In genomic region chr6:38279423-38279822, GRCh38 we compare ENCODE assay signal across 16 cellular contexts.
DNase-seq lines count a peak whose midpoint lies in the region; ATAC-seq and TF ChIP-seq lines count a peak whose summit lies in the region.
"Had no signal": no experiment of that assay in that cellular context is flagged by ENCODE, and none has a peak within 500 bp of the region (broad histone marks: within the 10 kb centered on the region; RNA-seq: fewer than 3 reads in every experiment).

No MANE protein-coding gene starts in this region.

- POLR2A ChIA-PET in PC-3 (lab: Charles Lee; ENCODE audit: unreplicated experiment): no interaction called here

- H3K36me3 Mint-ChIP-seq in activated CD4-positive, alpha-beta T cell treated with anti-CD3 and anti-CD28 coated beads, Interleukin-2, amount 10 ng/mL, durations not matched to agents 24 days and 14 days (ENCODE audit: low read depth): peaks cover 2% of the 10 kb centered on the region
- H3K36me3 Mint-ChIP-seq: activated naive CD4-positive, alpha-beta T cell treated with anti-CD3 and anti-CD28 coated beads, Interleukin-2, amount 50 U/mL, for 72 hours had no signal

- H3K4me1 Mint-ChIP-seq in activated CD4-positive, alpha-beta T cell treated with anti-CD3 and anti-CD28 coated beads, Interleukin-2, amount 10 ng/mL, durations not matched to agents 24 days and 14 days: peaks cover 8% of the 10 kb centered on the region

- no peaks in the 10 kb centered on the region for H4K20me1 ChIP-seq in PC-3 (ENCODE audit: low read length)

- H3K27me3 Mint-ChIP-seq in activated CD4-positive, alpha-beta T cell treated with anti-CD3 and anti-CD28 coated beads, Interleukin-2, amount 10 ng/mL, durations not matched to agents 24 days and 14 days: no peaks in the 10 kb centered on the region
- H3K27me3 Mint-ChIP-seq: naive B cell had no signal

- H3K27me3 ChIP-seq in PC-3 (ENCODE audit: low read length): no peaks in the 10 kb centered on the region
- H3K27me3 ChIP-seq: tibial nerve had no signal

- H3K36me3 ChIP-seq in PC-3 (ENCODE audit: low read depth, low read length): no peaks in the 10 kb centered on the region
- H3K36me3 ChIP-seq: tibial nerve had no signal

- peaks cover 4% of the 10 kb centered on the region for H3F3A ChIP-seq in PC-3 (ENCODE audit: low read length, unreplicated experiment)

- no peaks in the 10 kb centered on the region for H3K9me2 ChIP-seq in PC-3 (replicated peaks; ENCODE audit: low read length)

- CTCF ChIA-PET in PC-3 (lab: Charles Lee): no interaction called here

- DNase-seq in PC-3: peak; percentile 22
- DNase-seq in fibroblast of the aortic adventitia (ENCODE audit: low read depth): no peak
- DNase-seq in superior temporal gyrus (ENCODE audit: extremely low spot score): peak; percentile 76
- no peak for DNase-seq in Kasumi-1 (lab: John Stamatoyannopoulos, UW)
- no peak for DNase-seq in NOMO-1 treated with DMSO at 0.1 percent for 48 hours (lab: John Stamatoyannopoulos, UW; ENCODE audit: unreplicated experiment)
- no peak for DNase-seq in activated CD4-positive, alpha-beta T cell treated with anti-CD3 and anti-CD28 coated beads, Interleukin-2, amount 10 ng/mL, durations not matched to agents 24 days and 14 days
- DNase-seq: activated CD4-positive, CD25-positive, alpha-beta regulatory T cell treated with anti-CD3 and anti-CD28 coated beads, Interleukin-2, amount 50 U/mL, for 72 hours; central memory CD4-positive, alpha-beta T cell; GDM1; naive B cell; NCI-H1694 treated with DMSO at 0.1 percent for 48 hours; NCI-H524 had no signal

- ATAC-seq in PC-3: no peak
- ATAC-seq: activated naive CD4-positive, alpha-beta T cell treated with anti-CD3 and anti-CD28 coated beads, Interleukin-2, amount 50 U/mL, for 72 hours had no signal

- H3K27ac ChIP-seq in PC-3 (ENCODE audit: low read length): no peak overlapping the region
- H3K27ac ChIP-seq: HL-60, tibial nerve had no signal

- H3K9ac ChIP-seq in PC-3 (ENCODE audit: low read length): no peak overlapping the region

- no TSS peak for BruUV-seq in PC-3 (replicated peaks; lab: Mats Ljungman, UMichigan)

- no peak overlapping the region for H2AFZ ChIP-seq in PC-3 (ENCODE audit: low read length)

- H3K27ac Mint-ChIP-seq in activated CD4-positive, alpha-beta T cell treated with anti-CD3 and anti-CD28 coated beads, Interleukin-2, amount 10 ng/mL, durations not matched to agents 24 days and 14 days: no peak overlapping the region
- H3K27ac Mint-ChIP-seq: activated naive CD4-positive, alpha-beta T cell treated with anti-CD3 and anti-CD28 coated beads, Interleukin-2, amount 50 U/mL, for 72 hours had no signal

- peaks cover 24% of the 10 kb centered on the region for H3K4me1 ChIP-seq in PC-3 (ENCODE audit: insufficient read depth, low read length)

- no peak overlapping the region for H3K4me2 ChIP-seq in PC-3 (ENCODE audit: low read length)

- H3K4me3 ChIP-seq in PC-3 (ENCODE audit: low read length) (no peak overlapping the region), fibroblast of the aortic adventitia (ENCODE audit: low read depth, low read length) (no peak overlapping the region)
- H3K4me3 ChIP-seq: tibial nerve had no signal

- H3K9me3 Mint-ChIP-seq in activated CD4-positive, alpha-beta T cell treated with anti-CD3 and anti-CD28 coated beads, Interleukin-2, amount 10 ng/mL, durations not matched to agents 24 days and 14 days: no peaks in the 10 kb centered on the region
- H3K9me3 Mint-ChIP-seq: activated naive CD4-positive, alpha-beta T cell treated with anti-CD3 and anti-CD28 coated beads, Interleukin-2, amount 50 U/mL, for 72 hours; naive B cell had no signal

- intact Hi-C loops in PC-3 (cut with micrococcal nuclease): no loop called here
- intact Hi-C loops in activated CD4-positive, alpha-beta T cell treated with anti-CD3 and anti-CD28 coated beads, Interleukin-2, amount 10 ng/mL, durations not matched to agents 24 days and 14 days (cut with micrococcal nuclease): no loop called here

- no peak overlapping the region for H3K4me3 Mint-ChIP-seq in activated CD4-positive, alpha-beta T cell treated with anti-CD3 and anti-CD28 coated beads, Interleukin-2, amount 10 ng/mL, durations not matched to agents 24 days and 14 days
- H3K4me3 Mint-ChIP-seq: naive B cell had no signal

- TF ChIP-seq CTCF in GM12872 (IDR thresholded peaks at IDR 0.05; ENCODE audit: insufficient read depth, low read depth, low read length) (peak; percentile 15; the same call in 1 of the 3 replicates), PC-3 (conservative IDR thresholded peaks at IDR 0.05; ENCODE audit: low read depth, low read length) (peak; percentile 47), fibroblast of the aortic adventitia (IDR thresholded peaks at IDR 0.05; ENCODE audit: insufficient read depth, low read length) (peak; percentile 17)

- no peaks in the 10 kb centered on the region for H3K79me2 ChIP-seq in PC-3 (ENCODE audit: low read length)

- no peaks in the 10 kb centered on the region for H3K9me3 ChIP-seq in PC-3 (ENCODE audit: low read length)
- H3K9me3 ChIP-seq: tibial nerve had no signal

Comparison
In these comparisons a context has a peak if more than half of its experiments do, and no peak if none do; other contexts are left out.
1. DNase-seq: peak in PC-3 (single experiment) and superior temporal gyrus (single experiment); none in fibroblast of the aortic adventitia (single experiment), Kasumi-1 (0 of 2), NOMO-1 treated with DMSO at 0.1 percent for 48 hours (single experiment) and activated CD4-positive, alpha-beta T cell treated with anti-CD3 and anti-CD28 coated beads, Interleukin-2, amount 10 ng/mL, durations not matched to agents 24 days and 14 days (single experiment).
2. Peak in every context shown above with its lines, with median percentiles within 50 percentile points of each other: CTCF ChIP-seq.